ENCODE assay signal across 26 cellular contexts in the genomic region with DNA sequence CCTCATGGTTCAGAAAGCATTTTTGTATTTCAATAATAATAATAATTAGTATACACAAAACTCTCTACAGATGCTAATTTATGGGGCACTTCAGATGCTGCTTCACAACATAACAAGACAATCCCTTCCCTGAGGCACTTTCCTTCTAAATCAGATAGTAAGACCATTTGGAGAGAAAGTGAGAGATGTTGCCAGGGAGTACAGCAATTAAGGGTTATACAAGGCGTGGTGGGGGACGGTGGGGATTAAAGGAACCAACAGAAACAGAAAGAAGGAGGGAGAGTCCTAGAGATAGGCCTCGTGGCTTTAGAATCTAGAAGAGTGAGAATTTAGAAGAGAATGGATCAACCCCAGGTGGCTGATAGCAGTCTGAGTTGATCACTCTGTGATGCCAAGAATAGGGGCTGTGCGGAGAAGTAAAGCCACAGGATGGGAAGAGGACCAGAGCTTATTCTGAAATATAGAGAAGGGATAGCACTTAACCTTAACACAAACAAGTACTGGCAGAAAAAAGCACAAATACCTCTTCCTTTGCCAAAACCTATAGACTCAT.
DNase-seq lines count a peak whose midpoint lies in the region; ATAC-seq and TF ChIP-seq lines count a peak whose summit lies in the region.
"Had no signal": no experiment of that assay in that cellular context is flagged by ENCODE, and none has a peak within 500 bp of the region (broad histone marks: within the 10 kb centered on the region; RNA-seq: fewer than 3 reads in every experiment).

No MANE protein-coding gene starts in this region.

- no peaks in the 10 kb centered on the region for H3K9me3 Mint-ChIP-seq in osteocyte (ENCODE audit: unreplicated experiment)
- H3K9me3 Mint-ChIP-seq: activated CD4-positive, alpha-beta memory T cell treated with anti-CD3 and anti-CD28 coated beads, Interleukin-2, amount 10 ng/mL, durations not matched to agents 7 days and 5 days; activated T-helper 1 cell treated with anti-CD3 and anti-CD28 coated beads, Interleukin-12 subunit alpha, Interleukin-12 subunit beta, Interleukin-2, Interleukin-4 antibody, amounts not matched to agents 30 ng/mL and 10 ng/mL and 1 ng/mL, durations not matched to agents 14 hours and 24 hours and 36 hours; dendritic cell treated with granulocyte-macrophage colony-stimulating factor and Interleukin-4, amounts not matched to agents 40 ng/mL and 50 ng/mL, for 4 days; HFFc6; nephron; T-helper 1 cell treated with Interleukin-12 subunit alpha and Interleukin-12 subunit beta and Interleukin-4 antibody, amounts not matched to agents 30 μg/mL and 1 μg/mL, for 36 hours had no signal

- no peaks in the 10 kb centered on the region for H3K27me3 Mint-ChIP-seq in osteocyte (ENCODE audit: unreplicated experiment)
- H3K27me3 Mint-ChIP-seq: activated CD4-positive, alpha-beta memory T cell treated with anti-CD3 and anti-CD28 coated beads, Interleukin-2, amount 10 ng/mL, durations not matched to agents 7 days and 5 days; dendritic cell treated with granulocyte-macrophage colony-stimulating factor and Interleukin-4, amounts not matched to agents 40 ng/mL and 50 ng/mL, for 4 days had no signal

- peaks cover 5% of the 10 kb centered on the region for H3K36me3 Mint-ChIP-seq in osteocyte (ENCODE audit: unreplicated experiment)

- no peak overlapping the region for H3K27ac Mint-ChIP-seq in osteocyte (ENCODE audit: unreplicated experiment)
- H3K27ac Mint-ChIP-seq: activated CD4-positive, alpha-beta memory T cell treated with anti-CD3 and anti-CD28 coated beads, Interleukin-2, amount 10 ng/mL, durations not matched to agents 7 days and 5 days; activated T-helper 1 cell treated with anti-CD3 and anti-CD28 coated beads, Interleukin-12 subunit alpha, Interleukin-12 subunit beta, Interleukin-2, Interleukin-4 antibody, amounts not matched to agents 30 ng/mL and 10 ng/mL and 1 ng/mL, durations not matched to agents 14 hours and 24 hours and 36 hours; dendritic cell treated with granulocyte-macrophage colony-stimulating factor and Interleukin-4, amounts not matched to agents 40 ng/mL and 50 ng/mL, for 4 days; HFFc6; nephron; T-helper 1 cell treated with Interleukin-12 subunit alpha and Interleukin-12 subunit beta and Interleukin-4 antibody, amounts not matched to agents 30 μg/mL and 1 μg/mL, for 36 hours had no signal

- no peaks in the 10 kb centered on the region for H3K9me3 ChIP-seq in PC-3 (ENCODE audit: low read length)
- H3K9me3 ChIP-seq: esophagus squamous epithelium, heart right ventricle, pancreas, upper lobe of right lung had no signal

- no peaks in the 10 kb centered on the region for H3F3A ChIP-seq in PC-3 (ENCODE audit: low read length, unreplicated experiment)

- H3K36me3 ChIP-seq in H7 (replicated peaks; ENCODE audit: control insufficient read depth, insufficient read depth, low read length): peaks cover 1% of the 10 kb centered on the region; the same call in 1 of the 2 replicates
- H3K36me3 ChIP-seq in PC-3 (ENCODE audit: low read depth, low read length): no peaks in the 10 kb centered on the region

- no peak overlapping the region for H3K4me3 Mint-ChIP-seq in osteocyte (ENCODE audit: unreplicated experiment)
- H3K4me3 Mint-ChIP-seq: activated CD4-positive, alpha-beta memory T cell treated with anti-CD3 and anti-CD28 coated beads, Interleukin-2, amount 10 ng/mL, durations not matched to agents 7 days and 5 days; activated T-helper 1 cell treated with anti-CD3 and anti-CD28 coated beads, Interleukin-12 subunit alpha, Interleukin-12 subunit beta, Interleukin-2, Interleukin-4 antibody, amounts not matched to agents 30 ng/mL and 10 ng/mL and 1 ng/mL, durations not matched to agents 14 hours and 24 hours and 36 hours; dendritic cell treated with granulocyte-macrophage colony-stimulating factor and Interleukin-4, amounts not matched to agents 40 ng/mL and 50 ng/mL, for 4 days; HFFc6; nephron; T-helper 1 cell treated with Interleukin-12 subunit alpha and Interleukin-12 subunit beta and Interleukin-4 antibody, amounts not matched to agents 30 μg/mL and 1 μg/mL, for 36 hours had no signal

- no peaks in the 10 kb centered on the region for H3K4me1 ChIP-seq in PC-3 (ENCODE audit: insufficient read depth, low read length)
- H3K4me1 ChIP-seq: foreskin keratinocyte, pancreas, upper lobe of right lung had no signal

- no peaks in the 10 kb centered on the region for H3K79me2 ChIP-seq in PC-3 (ENCODE audit: low read length)

- no peak overlapping the region for H3K4me3 ChIP-seq in H7 (ENCODE audit: insufficient read depth, low read depth, low read length)
- no peak overlapping the region for H3K4me3 ChIP-seq in PC-3 (ENCODE audit: low read length)
- H3K4me3 ChIP-seq: esophagus squamous epithelium, heart right ventricle, pancreas, skin epidermis, upper lobe of right lung had no signal

- H3K9ac ChIP-seq in PC-3 (ENCODE audit: low read length): no peak overlapping the region

- H3K4me1 Mint-ChIP-seq in osteocyte (ENCODE audit: unreplicated experiment): no peaks in the 10 kb centered on the region
- H3K4me1 Mint-ChIP-seq: activated CD4-positive, alpha-beta memory T cell treated with anti-CD3 and anti-CD28 coated beads, Interleukin-2, amount 10 ng/mL, durations not matched to agents 7 days and 5 days had no signal

- CTCF ChIA-PET in PC-3 (lab: Charles Lee): interaction anchor here (0.6 kb wide), 1 partner anchor 290 kb away, joined by 6 read pairs; no protein-coding TSS in a partner anchor

- no peaks in the 10 kb centered on the region for H4K20me1 ChIP-seq in PC-3 (ENCODE audit: low read length)

- BruUV-seq in PC-3 (replicated peaks; lab: Mats Ljungman, UMichigan): no TSS peak

- H3K4me2 ChIP-seq in PC-3 (ENCODE audit: low read length): no peak overlapping the region

- no peak overlapping the region for H3K27ac ChIP-seq in PC-3 (ENCODE audit: low read length)
- H3K27ac ChIP-seq: esophagus squamous epithelium, foreskin keratinocyte, heart right ventricle, pancreas, skin epidermis, upper lobe of right lung had no signal

- TF ChIP-seq CTCF in osteocyte (IDR thresholded peaks at IDR 0.05): no peak
- TF ChIP-seq CTCF in PC-3 (conservative IDR thresholded peaks at IDR 0.05; ENCODE audit: low read depth, low read length): no peak

- H2AFZ ChIP-seq in PC-3 (ENCODE audit: low read length): no peak overlapping the region

- H3K27me3 ChIP-seq in H7 (ENCODE audit: control insufficient read depth, insufficient read depth, low read length): no peaks in the 10 kb centered on the region
- no peaks in the 10 kb centered on the region for H3K27me3 ChIP-seq in PC-3 (ENCODE audit: low read length)
- H3K27me3 ChIP-seq: esophagus squamous epithelium, foreskin keratinocyte, heart right ventricle, pancreas, upper lobe of right lung had no signal

- peak; percentile 36 for DNase-seq in H7
- peak; percentile 36 for DNase-seq in NCI-H1417 treated with DMSO at 0.1 percent for 48 hours (lab: John Stamatoyannopoulos, UW)
- DNase-seq in NCI-H82 (lab: John Stamatoyannopoulos, UW): peak; percentile 78
- DNase-seq in left colon: no peak
- DNase-seq in osteocyte (ENCODE audit: extremely low spot score, unreplicated experiment): no peak
- no peak for DNase-seq in PC-3
- no peak for DNase-seq in hippocampal formation (lab: John Stamatoyannopoulos, UW)
- DNase-seq: activated CD4-positive, alpha-beta memory T cell treated with anti-CD3 and anti-CD28 coated beads, Interleukin-2, amount 10 ng/mL, durations not matched to agents 7 days and 5 days; activated CD8-positive, alpha-beta memory T cell treated with anti-CD3 and anti-CD28 coated beads, Interleukin-2, amount 50 U/mL, for 4 hours; activated naive CD4-positive, alpha-beta T cell treated with Interleukin-2 at 50 U/mL for 16 hours; esophagus squamous epithelium; heart right ventricle; left cardiac atrium; NCI-H1092; NCI-H2107; pancreas; stimulated activated naive CD4-positive, alpha-beta T cell treated with Interleukin-2 at 50 U/mL for 16 hours; upper lobe of right lung had no signal

- intact Hi-C loops in left colon (cut with DNase I, micrococcal nuclease): loop anchor here in 1 of 2 donors (10.0 kb wide), 1 partner anchor 90 kb away; no protein-coding TSS in a partner anchor
- intact Hi-C loops in PC-3 (cut with micrococcal nuclease): no loop called here

- no peaks in the 10 kb centered on the region for H3K9me2 ChIP-seq in PC-3 (replicated peaks; ENCODE audit: low read length)

- POLR2A ChIA-PET in PC-3 (lab: Charles Lee; ENCODE audit: unreplicated experiment): no interaction called here

- ATAC-seq in left colon: peak; percentile 54
- ATAC-seq in HG03571 (IDR thresholded peaks at IDR 0.05; ENCODE audit: unreplicated experiment): no peak
- no peak for ATAC-seq in PC-3

Comparison
In these comparisons a context has a peak if more than half of its experiments do, and no peak if none do; other contexts are left out.
1. DNase-seq: peak in H7 (single experiment), NCI-H1417 treated with DMSO at 0.1 percent for 48 hours (single experiment) and NCI-H82 (single experiment); none in left colon (0 of 2), osteocyte (single experiment), PC-3 (single experiment) and hippocampal formation (0 of 2).